ENCODE assay signal across 8 cellular contexts in the genomic region with DNA sequence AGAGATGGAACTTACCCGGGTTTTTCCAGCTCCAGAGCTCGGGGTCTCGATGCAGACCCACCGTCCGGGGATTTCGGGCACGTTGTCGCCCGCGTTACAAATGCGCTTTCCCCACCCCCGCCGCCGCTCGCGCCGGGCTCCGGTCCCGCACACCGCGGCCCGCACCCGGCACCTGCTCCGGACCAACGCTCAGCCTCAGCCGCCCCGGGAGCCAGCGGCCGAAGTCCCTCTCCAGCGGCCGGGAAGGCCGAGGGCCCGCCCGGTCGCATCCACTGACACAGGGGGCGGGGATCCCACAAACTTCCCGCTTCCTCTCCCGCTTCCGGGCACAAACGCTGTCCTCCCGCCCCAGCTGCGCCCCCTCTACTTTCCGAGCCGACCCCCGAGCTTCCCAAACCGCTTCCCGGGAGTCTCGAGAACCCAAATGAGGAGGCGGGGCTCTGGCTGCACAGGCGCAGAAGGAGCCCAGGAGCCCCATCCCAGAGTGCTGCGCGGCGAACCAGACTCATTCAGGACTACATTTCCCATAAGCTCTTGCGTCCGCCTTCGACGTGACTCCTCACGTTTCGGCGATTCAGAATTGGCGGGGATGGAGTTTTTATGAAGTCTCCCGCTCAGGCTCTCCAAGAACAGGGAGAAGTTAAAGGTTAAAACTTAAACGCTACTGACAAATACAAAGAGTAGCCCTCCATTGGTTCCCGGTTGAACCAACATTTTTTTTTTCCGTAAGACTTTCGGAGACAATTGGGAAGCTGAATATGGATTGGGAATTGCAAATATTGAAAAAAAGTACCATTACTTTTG.
A peak's percentile ranks its signal among the peaks of the same experiment; 100 is the strongest.
DNase-seq lines count a peak whose midpoint lies in the region; ATAC-seq and TF ChIP-seq lines count a peak whose summit lies in the region.

A gene (minus strand): TSS at position 442 of the 804 bp plus-strand sequence. CDS start 2,553 bp downstream, outside the sequence.

- no peak for TF ChIP-seq CTCF in AG09309 (IDR thresholded peaks at IDR 0.05; ENCODE audit: control insufficient read depth, insufficient read depth, low read depth, low read length, missing control alignments)

- H3K4me3 ChIP-seq in AG09309 (ENCODE audit: control insufficient read depth, low read depth, low read length), result peak within 1 kb of the TSS; percentile 98

- DNase-seq in AG09309 (ENCODE audit: low read depth), result peak; percentile 72
- peak; percentile 94 for DNase-seq in NCI-H345 treated with DMSO at 0.1 percent for 48 hours (lab: John Stamatoyannopoulos, UW; ENCODE audit: unreplicated experiment)
- peak; percentile 69 for DNase-seq in activated CD4-positive, CD25-positive, alpha-beta regulatory T cell treated with anti-CD3 and anti-CD28 coated beads, Interleukin-2, amount 50 U/mL, for 16 hours (ENCODE audit: low read depth, low spot score)
- DNase-seq in cerebellar cortex (ENCODE audit: low spot score), result peak; percentile 96
- DNase-seq in islet precursor cell, result peak; percentile 98
- peak; percentile 80 for DNase-seq in stimulated activated CD4-positive, alpha-beta T cell treated with anti-CD3 and anti-CD28 coated beads, Interleukin-12 subunit alpha, Interleukin-12 subunit beta, amount 100 ng/mL, for 4 hours

- ATAC-seq in GM19023 (IDR thresholded peaks at IDR 0.05; ENCODE audit: unreplicated experiment), result peak; percentile 85
- ATAC-seq in HG03280 (IDR thresholded peaks at IDR 0.05; ENCODE audit: unreplicated experiment), result peak; percentile 88

Comparison
In these comparisons a context has a peak if more than half of its experiments do, and no peak if none do; other contexts are left out.
1. Peak in every context shown above with its lines: DNase-seq, ATAC-seq and H3K4me3 ChIP-seq.